In the genomic region with DNA sequence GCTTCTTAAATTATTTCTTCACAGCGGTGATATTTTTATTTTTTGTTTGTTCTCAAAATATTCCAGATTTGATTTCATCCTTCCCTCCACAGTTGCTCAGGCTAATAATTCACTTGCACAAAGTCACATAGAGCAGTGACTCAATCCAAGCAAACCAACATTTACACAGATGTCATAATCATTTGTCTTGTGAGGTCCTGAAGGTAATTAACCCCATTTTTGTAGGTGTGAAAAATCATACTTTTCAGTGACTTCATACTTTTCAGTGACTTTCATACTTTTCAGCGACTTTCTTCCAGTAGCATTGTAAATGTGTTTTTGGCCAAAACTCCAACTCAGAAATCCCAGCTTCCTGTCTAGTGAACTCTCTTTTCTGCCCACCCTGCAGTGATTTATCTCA, we compare ENCODE assay signal across 13 cellular contexts. TPM values are rescaled to one million over a fixed set of nuclear protein-coding genes. Genes with fewer than 3 reads are reported as not detected.
DNase-seq lines count a peak whose midpoint lies in the region; ATAC-seq and TF ChIP-seq lines count a peak whose summit lies in the region.
"Had no signal": no experiment of that assay in that cellular context is flagged by ENCODE, and none has a peak within 500 bp of the region (broad histone marks: within the 10 kb centered on the region; RNA-seq: fewer than 3 reads in every experiment).

No MANE protein-coding gene starts in this region.

- H3K9me3 Mint-ChIP-seq in activated naive CD4-positive, alpha-beta T cell treated with anti-CD3 and anti-CD28 coated beads for 36 hours, result no peaks in the 10 kb centered on the region
- H3K9me3 Mint-ChIP-seq: type B pancreatic cell had no signal

- H3K27ac Mint-ChIP-seq in activated naive CD4-positive, alpha-beta T cell treated with anti-CD3 and anti-CD28 coated beads for 36 hours, result peak overlapping the region; percentile 69
- H3K27ac Mint-ChIP-seq: type B pancreatic cell had no signal

- H3K9ac ChIP-seq in subcutaneous abdominal adipose tissue (ENCODE audit: low read length in 5 of 5), result no peak overlapping the region

- peaks cover 59% of the 10 kb centered on the region for H3K36me3 Mint-ChIP-seq in activated naive CD4-positive, alpha-beta T cell treated with anti-CD3 and anti-CD28 coated beads for 36 hours (ENCODE audit: low read depth)

- CTCF ChIA-PET in activated naive CD4-positive, alpha-beta T cell treated with anti-CD3 and anti-CD28 coated beads for 36 hours (lab: Charles Lee), result interaction anchor here (0.6 to 1.1 kb wide), 4 partner anchors 14 to 104 kb away, joined by 3 to 4 read pairs (median 3); no protein-coding TSS in a partner anchor

- WGBS in testis, 2 donors, result 75 to 86% methylated on average over 2 of the region's 2 CpGs

- no peak overlapping the region for H3K4me3 ChIP-seq in brain microvascular endothelial cell (ENCODE audit: low read depth, low read length)
- no peak overlapping the region for H3K4me3 ChIP-seq in subcutaneous abdominal adipose tissue (ENCODE audit: low read depth in 1 of 5, low read length in 5 of 5)
- no peak overlapping the region for H3K4me3 ChIP-seq in testis
- H3K4me3 ChIP-seq: mucosa of descending colon had no signal

- peak overlapping the region; percentile 1 for H3K27ac ChIP-seq in brain microvascular endothelial cell
- H3K27ac ChIP-seq in subcutaneous abdominal adipose tissue (ENCODE audit: low read depth, low read length), result peak overlapping the region; percentile 52
- no peak overlapping the region for H3K27ac ChIP-seq in testis

- H3K36me3 ChIP-seq in brain microvascular endothelial cell (replicated peaks) (peaks cover 3% of the 10 kb centered on the region), subcutaneous abdominal adipose tissue (ENCODE audit: control insufficient read depth in 5 of 5, insufficient read depth in 5 of 5, low read length in 5 of 5) (peaks cover 0 to 5% (median 2%) of the 10 kb centered on the region in 5 donors), testis (ENCODE audit: low read depth, missing control alignments) (no peaks in the 10 kb centered on the region)

- H3K4me1 ChIP-seq in subcutaneous abdominal adipose tissue (ENCODE audit: control insufficient read depth in 5 of 5, insufficient read depth in 5 of 5, low read length in 5 of 5) (peaks cover 2 to 41% (median 28%) of the 10 kb centered on the region in 5 donors), testis (no peaks in the 10 kb centered on the region)

- peaks cover 40% of the 10 kb centered on the region for H3K4me1 Mint-ChIP-seq in activated naive CD4-positive, alpha-beta T cell treated with anti-CD3 and anti-CD28 coated beads for 36 hours (ENCODE audit: low read depth)

- TF ChIP-seq CTCF in brain microvascular endothelial cell (IDR thresholded peaks at IDR 0.05; ENCODE audit: low read depth, low read length, missing control alignments), result no peak
- no peak for TF ChIP-seq CTCF in testis (IDR thresholded peaks at IDR 0.05)

- H3K27me3 ChIP-seq in brain microvascular endothelial cell (replicated peaks) (no peaks in the 10 kb centered on the region), subcutaneous abdominal adipose tissue (ENCODE audit: control insufficient read depth in 5 of 5, insufficient read depth in 4 of 5, low read length in 5 of 5) (no peaks in the 10 kb centered on the region), testis (no peaks in the 10 kb centered on the region)

- TF ChIP-seq POLR2A in testis (IDR thresholded peaks at IDR 0.05), result no peak

- no peak for DNase-seq in activated naive CD4-positive, alpha-beta T cell treated with anti-CD3 and anti-CD28 coated beads for 36 hours
- no peak for DNase-seq in activated naive CD4-positive, alpha-beta T cell treated with Interleukin-2 at 50 U/mL for 16 hours
- DNase-seq in brain microvascular endothelial cell (no peak), T1000 (lab: John Stamatoyannopoulos, UW) (no peak), NCI-H524 treated with DMSO at 0.1 percent for 48 hours (lab: John Stamatoyannopoulos, UW) (no peak), testis (no peak)
- DNase-seq: GOT3, mucosa of descending colon, OCI-M1, retina had no signal

- intact Hi-C loops in activated naive CD4-positive, alpha-beta T cell treated with anti-CD3 and anti-CD28 coated beads for 36 hours (cut with micrococcal nuclease), result no loop called here
- intact Hi-C loops in testis (cut with DNase I; ENCODE audit: low total_unique reads), result no loop called here

- in situ Hi-C loops in brain microvascular endothelial cell (cut with HindIII; ENCODE audit: low pct_ligation_motif_present, low sequenced_read_pairs), result no loop called here

- ATAC-seq in HG02610 (IDR thresholded peaks at IDR 0.05; ENCODE audit: unreplicated experiment), result peak; percentile 47
- ATAC-seq: mucosa of descending colon had no signal

- no peaks in the 10 kb centered on the region for H3K9me3 ChIP-seq in subcutaneous abdominal adipose tissue (ENCODE audit: control insufficient read depth in 5 of 5, low read length in 5 of 5)
- H3K9me3 ChIP-seq in testis, result no peaks in the 10 kb centered on the region
- H3K9me3 ChIP-seq: mucosa of descending colon had no signal

- no peak overlapping the region for H3K4me3 Mint-ChIP-seq in activated naive CD4-positive, alpha-beta T cell treated with anti-CD3 and anti-CD28 coated beads for 36 hours
- H3K4me3 Mint-ChIP-seq: type B pancreatic cell had no signal

- no peaks in the 10 kb centered on the region for H3K27me3 Mint-ChIP-seq in activated naive CD4-positive, alpha-beta T cell treated with anti-CD3 and anti-CD28 coated beads for 36 hours (ENCODE audit: low read depth)
- H3K27me3 Mint-ChIP-seq: type B pancreatic cell had no signal

RNA-seq across cellular contexts. Expression of a gene that starts 32.1 kb away (rescaled TPM):
- total RNA-seq in activated naive CD4-positive, alpha-beta T cell treated with anti-CD3 and anti-CD28 coated beads for 36 hours, result 10 to 100 TPM; 50.0 to 53.6 TPM
- 1 to 10 TPM; 3.4 to 8.5 TPM for total RNA-seq in testis
- polyA plus RNA-seq in testis (ENCODE audit: insufficient read depth, low read depth, low replicate concordance), result 6.3 TPM

Comparison
In these comparisons a context has a peak if more than half of its experiments do, and no peak if none do; other contexts are left out.
1. H3K27ac ChIP-seq: peak in brain microvascular endothelial cell (single experiment) and subcutaneous abdominal adipose tissue (single experiment); none in testis (0 of 2).
2. RNA of a gene that starts 32.1 kb away (total RNA-seq): 50.0 to 53.6 TPM in activated naive CD4-positive, alpha-beta T cell treated with anti-CD3 and anti-CD28 coated beads for 36 hours; 3.4 to 8.5 TPM in testis; every median in the first group is over 4 times any median in the second.